30 cellular contexts compared by ENCODE assay signal in genomic region chr5:163770625-163771024, GRCh38.
"Had no signal": no experiment of that assay in that cellular context is flagged by ENCODE, and none has a peak within 500 bp of the region (broad histone marks: within the 10 kb centered on the region; RNA-seq: fewer than 3 reads in every experiment).

No MANE protein-coding gene starts in this region.

- DNase-seq: activated CD4-positive, alpha-beta memory T cell treated with anti-CD3 and anti-CD28 coated beads for 36 hours; activated CD4-positive, alpha-beta T cell treated with anti-CD3 and anti-CD28 coated beads, Interleukin-2, amount 10 ng/mL, durations not matched to agents 7 days and 5 days; activated CD4-positive, CD25-positive, alpha-beta regulatory T cell; activated CD8-positive, alpha-beta memory T cell treated with anti-CD3 and anti-CD28 coated beads for 24 hours; activated gamma-delta T cell treated with Interleukin-2 at 50 U/mL for 16 hours; activated naive CD4-positive, alpha-beta T cell treated with anti-CD3 and anti-CD28 coated beads, Interleukin-2, amount 10 ng/mL, durations not matched to agents 7 days and 5 days; activated naive CD8-positive, alpha-beta T cell treated with anti-CD3 and anti-CD28 coated beads, Interleukin-2, amount 10 ng/mL, durations not matched to agents 7 days and 5 days; activated T-cell treated with anti-CD3 and anti-CD28 coated beads, Interleukin-2, amount 50 U/mL, for 4 hours; adrenal gland; anterior cingulate cortex; caudate nucleus; IMR-90; Kasumi-1; KBM-7; NCI-H1105 treated with DMSO at 0.1 percent for 48 hours; NCI-H1436 treated with DMSO at 0.1 percent for 48 hours; NCI-H187; NCI-H2081; NCI-H446; NCI-H524 treated with DMSO at 0.1 percent for 48 hours; NCI-H748 treated with DMSO at 0.1 percent for 48 hours; NK-92 treated with Interleukin-12 subunit alpha and Interleukin-12 subunit beta, amount 100 ng/mL, for 24 hours; Peyer's patch; Right ventricle myocardium superior; SJCRH30; SW 1271 had no signal

- H3K36me3 Mint-ChIP-seq: activated CD4-positive, alpha-beta memory T cell treated with anti-CD3 and anti-CD28 coated beads for 36 hours; activated naive CD4-positive, alpha-beta T cell treated with anti-CD3 and anti-CD28 coated beads, Interleukin-2, amount 10 ng/mL, durations not matched to agents 7 days and 5 days; activated naive CD8-positive, alpha-beta T cell treated with anti-CD3 and anti-CD28 coated beads, Interleukin-2, amount 10 ng/mL, durations not matched to agents 7 days and 5 days had no signal

- H3K4me3 Mint-ChIP-seq: activated CD4-positive, alpha-beta memory T cell treated with anti-CD3 and anti-CD28 coated beads for 36 hours; activated CD4-positive, alpha-beta T cell treated with anti-CD3 and anti-CD28 coated beads, Interleukin-2, amount 10 ng/mL, durations not matched to agents 7 days and 5 days; activated naive CD4-positive, alpha-beta T cell treated with anti-CD3 and anti-CD28 coated beads, Interleukin-2, amount 10 ng/mL, durations not matched to agents 7 days and 5 days; activated naive CD8-positive, alpha-beta T cell treated with anti-CD3 and anti-CD28 coated beads, Interleukin-2, amount 10 ng/mL, durations not matched to agents 7 days and 5 days; activated T-cell treated with anti-CD3 and anti-CD28 coated beads, Interleukin-2, amount 50 U/mL, for 4 hours; T-helper 2 cell treated with Interferon-gamma antibody and Interleukin-4, amounts not matched to agents 5 μg/mL and 100 μg/mL, for 36 hours had no signal

- H3K27me3 ChIP-seq: adrenal gland, Peyer's patch had no signal

- H3K36me3 ChIP-seq: adrenal gland, Peyer's patch, SJCRH30 had no signal

- H3K27ac Mint-ChIP-seq: activated CD4-positive, alpha-beta memory T cell treated with anti-CD3 and anti-CD28 coated beads for 36 hours; activated CD4-positive, alpha-beta T cell treated with anti-CD3 and anti-CD28 coated beads, Interleukin-2, amount 10 ng/mL, durations not matched to agents 7 days and 5 days; activated naive CD4-positive, alpha-beta T cell treated with anti-CD3 and anti-CD28 coated beads, Interleukin-2, amount 10 ng/mL, durations not matched to agents 7 days and 5 days; activated naive CD8-positive, alpha-beta T cell treated with anti-CD3 and anti-CD28 coated beads, Interleukin-2, amount 10 ng/mL, durations not matched to agents 7 days and 5 days; activated T-helper 2 cell treated with anti-CD3 and anti-CD28 coated beads, Interferon-gamma antibody, Interleukin-2, Interleukin-4, amounts not matched to agents 10 μg/mL and 5 μg/mL and 100 μg/mL, durations not matched to agents 14 hours and 24 hours and 36 hours; T-helper 2 cell treated with Interferon-gamma antibody and Interleukin-4, amounts not matched to agents 5 μg/mL and 100 μg/mL, for 36 hours had no signal

- H3K27me3 Mint-ChIP-seq: activated CD4-positive, alpha-beta memory T cell treated with anti-CD3 and anti-CD28 coated beads for 36 hours; activated CD4-positive, alpha-beta T cell treated with anti-CD3 and anti-CD28 coated beads, Interleukin-2, amount 10 ng/mL, durations not matched to agents 7 days and 5 days; activated naive CD4-positive, alpha-beta T cell treated with anti-CD3 and anti-CD28 coated beads, Interleukin-2, amount 10 ng/mL, durations not matched to agents 7 days and 5 days; activated naive CD8-positive, alpha-beta T cell treated with anti-CD3 and anti-CD28 coated beads, Interleukin-2, amount 10 ng/mL, durations not matched to agents 7 days and 5 days had no signal

- H3K4me1 Mint-ChIP-seq: activated CD4-positive, alpha-beta T cell treated with anti-CD3 and anti-CD28 coated beads, Interleukin-2, amount 10 ng/mL, durations not matched to agents 7 days and 5 days; activated naive CD4-positive, alpha-beta T cell treated with anti-CD3 and anti-CD28 coated beads, Interleukin-2, amount 10 ng/mL, durations not matched to agents 7 days and 5 days; activated naive CD8-positive, alpha-beta T cell treated with anti-CD3 and anti-CD28 coated beads, Interleukin-2, amount 10 ng/mL, durations not matched to agents 7 days and 5 days had no signal

- H3K4me1 ChIP-seq: adrenal gland, Peyer's patch, SJCRH30 had no signal

- ATAC-seq: activated T-cell treated with anti-CD3 and anti-CD28 coated beads, Interleukin-2, amount 50 U/mL, for 4 hours; SK-N-SH treated with all-trans-retinoic acid at 6 μM for 48 hours had no signal

- H3K4me3 ChIP-seq: adrenal gland, Peyer's patch, SJCRH30 had no signal

- H3K27ac ChIP-seq: adrenal gland, Peyer's patch, RWPE1, SJCRH30 had no signal

- H3K9me3 Mint-ChIP-seq: activated CD4-positive, alpha-beta memory T cell treated with anti-CD3 and anti-CD28 coated beads for 36 hours; activated CD4-positive, alpha-beta T cell treated with anti-CD3 and anti-CD28 coated beads, Interleukin-2, amount 10 ng/mL, durations not matched to agents 7 days and 5 days; activated naive CD8-positive, alpha-beta T cell treated with anti-CD3 and anti-CD28 coated beads, Interleukin-2, amount 10 ng/mL, durations not matched to agents 7 days and 5 days; activated T-cell treated with anti-CD3 and anti-CD28 coated beads, Interleukin-2, amount 50 U/mL, for 4 hours; activated T-helper 2 cell treated with anti-CD3 and anti-CD28 coated beads, Interferon-gamma antibody, Interleukin-2, Interleukin-4, amounts not matched to agents 10 μg/mL and 5 μg/mL and 100 μg/mL, durations not matched to agents 14 hours and 24 hours and 36 hours; T-helper 2 cell treated with Interferon-gamma antibody and Interleukin-4, amounts not matched to agents 5 μg/mL and 100 μg/mL, for 36 hours had no signal

- H3K9me3 ChIP-seq: adrenal gland, Peyer's patch, SJCRH30 had no signal
